Comparison of ENCODE assay signal across 23 cellular contexts in genomic region chr2:48736251-48736650, GRCh38. TPM values are rescaled to one million over a fixed set of nuclear protein-coding genes. Genes with fewer than 3 reads are reported as not detected.
"Had no signal": no experiment of that assay in that cellular context is flagged by ENCODE, and none has a peak within 500 bp of the region (broad histone marks: within the 10 kb centered on the region; RNA-seq: fewer than 3 reads in every experiment).

No MANE protein-coding gene starts in this region.

- DNase-seq: colonic mucosa; cortex of kidney; effector CD8-positive, alpha-beta T cell; effector memory CD8-positive, alpha-beta T cell; endodermal cell; erythroblast; esophagus squamous epithelium; foreskin fibroblast; foreskin melanocyte; gastrocnemius medialis; glutamatergic neuron; head of caudate nucleus; heart right ventricle; hippocampal formation; left cardiac atrium; left lung; left ventricle myocardium superior; lower lobe of right lung; mesenchymal stem cell; mucosa of descending colon; naive B cell had no signal

- H3K27me3 ChIP-seq: colonic mucosa, esophagus squamous epithelium, gastrocnemius medialis, heart right ventricle, left lung had no signal

- H3K4me1 ChIP-seq: colonic mucosa, esophagus squamous epithelium, gastrocnemius medialis, heart right ventricle, left lung had no signal

- H3K27ac ChIP-seq: colonic mucosa, epithelial cell of prostate, esophagus squamous epithelium, gastrocnemius medialis, heart right ventricle, left lung, lower lobe of right lung had no signal

- H3K36me3 ChIP-seq: colonic mucosa, esophagus squamous epithelium, gastrocnemius medialis, heart right ventricle, left lung, lower lobe of right lung had no signal

- H3K9me3 ChIP-seq: colonic mucosa, esophagus squamous epithelium, gastrocnemius medialis, heart right ventricle, left lung, lower lobe of right lung, mucosa of descending colon had no signal

- H3K4me3 ChIP-seq: colonic mucosa, esophagus squamous epithelium, gastrocnemius medialis, heart right ventricle, left lung, lower lobe of right lung, mucosa of descending colon had no signal

RNA-seq across cellular contexts. Expression of gene LHCGR, which starts 19.3 kb away (rescaled TPM):
- polyA plus RNA-seq: keratinocyte had no signal
